ENCODE assay signal across 20 cellular contexts in the genomic region with DNA sequence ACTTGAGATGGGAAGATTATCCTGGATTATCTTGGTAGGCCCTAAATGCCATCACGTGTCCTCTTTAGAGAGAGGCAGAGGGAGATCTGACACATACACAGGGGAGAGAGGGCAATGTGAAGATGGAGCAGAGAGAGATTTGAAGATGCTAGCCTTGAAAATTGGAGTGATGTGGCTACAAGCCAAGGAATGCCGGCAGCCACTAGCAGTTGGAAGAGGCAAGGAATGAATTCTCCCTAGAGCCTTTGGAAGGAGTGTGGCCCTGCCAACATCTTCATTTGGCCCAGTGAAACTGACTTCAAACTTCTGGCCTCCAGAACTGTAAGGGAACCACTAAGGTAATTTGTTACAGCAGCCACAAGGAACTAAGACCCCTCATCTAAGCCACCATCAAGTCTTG. TPM values are rescaled to one million over a fixed set of nuclear protein-coding genes. Genes with fewer than 3 reads are reported as not detected.
A peak's percentile ranks its signal among the peaks of the same experiment; 100 is the strongest.
DNase-seq lines count a peak whose midpoint lies in the region; ATAC-seq, FAIRE-seq and TF ChIP-seq lines count a peak whose summit lies in the region.
"Had no signal": no experiment of that assay in that cellular context is flagged by ENCODE, and none has a peak within 500 bp of the region (broad histone marks: within the 10 kb centered on the region; RNA-seq: fewer than 3 reads in every experiment).

No MANE protein-coding gene starts in this region.

- peaks cover 32% of the 10 kb centered on the region for H3K4me1 Mint-ChIP-seq in stimulated activated memory B cell treated with anti-CD40 and anti-IgM and Interleukin-4, amounts not matched to agents 10 μg/mL and 1 μg/mL and 100 μg/mL, for 72 hours
- peaks cover 8% of the 10 kb centered on the region for H3K4me1 Mint-ChIP-seq in glutamatergic neuron (ENCODE audit: low read depth, unreplicated experiment)

- H3K4me3 ChIP-seq in Karpas-422 (ENCODE audit: low read length) (peak overlapping the region; percentile 50), coronary artery (no peak overlapping the region), SJCRH30 (no peak overlapping the region), A673 (ENCODE audit: low read depth, low read length, poor library complexity, severe bottlenecking) (no peak overlapping the region)
- H3K4me3 ChIP-seq: GM23338 had no signal

- 0 out of 2 replicates have a peak overlapping the region, but pooled peaks have one; percentile 65 for H3K9ac ChIP-seq in Karpas-422 (ENCODE audit: low read length)

- no peak overlapping the region for H2AFZ ChIP-seq in Karpas-422 (ENCODE audit: low read length)
- H2AFZ ChIP-seq: GM23338 had no signal

- H3K36me3 ChIP-seq in Karpas-422 (ENCODE audit: insufficient read depth, low read length) (no peaks in the 10 kb centered on the region), SJCRH30 (no peaks in the 10 kb centered on the region), A673 (ENCODE audit: insufficient read depth, low read length, poor library complexity, severe bottlenecking) (no peaks in the 10 kb centered on the region)

- ATAC-seq in stimulated activated memory B cell treated with anti-CD40 and anti-IgM and Interleukin-4, amounts not matched to agents 10 μg/mL and 1 μg/mL and 100 μg/mL, for 72 hours = no peak
- ATAC-seq: GM23338 had no signal

- H3K27me3 Mint-ChIP-seq in stimulated activated memory B cell treated with anti-CD40 and anti-IgM and Interleukin-4, amounts not matched to agents 10 μg/mL and 1 μg/mL and 100 μg/mL, for 72 hours = no peaks in the 10 kb centered on the region
- H3K27me3 Mint-ChIP-seq in glutamatergic neuron (ENCODE audit: unreplicated experiment) = peaks cover 6% of the 10 kb centered on the region

- H3K27ac ChIP-seq in Karpas-422 (ENCODE audit: low read length) = peak overlapping the region; percentile 99
- H3K27ac ChIP-seq in coronary artery = no peak overlapping the region
- no peak overlapping the region for H3K27ac ChIP-seq in SJCRH30
- no peak overlapping the region for H3K27ac ChIP-seq in A673 (ENCODE audit: low read depth, low read length, poor library complexity, severe bottlenecking)
- H3K27ac ChIP-seq: C4-2B had no signal

- no TSS peak for BruUV-seq in A673 (replicated peaks; lab: Mats Ljungman, UMichigan)

- FAIRE-seq in GM12891 (lab: Jason Lieb, UNC) = peak; percentile 40
- FAIRE-seq: D721Med, G401.6, GM12892, H54, HTR-8/SVneo had no signal

- H4K20me1 ChIP-seq in Karpas-422 (ENCODE audit: insufficient read depth, low read depth, low read length) = no peaks in the 10 kb centered on the region

- intact Hi-C loops in A673 (cut with micrococcal nuclease; ENCODE audit: unreplicated experiment) = no loop called here

- H3K9me2 ChIP-seq in Karpas-422 (replicated peaks; ENCODE audit: insufficient read depth, low read length) = no peaks in the 10 kb centered on the region

- no peak for TF ChIP-seq CTCF in coronary artery (IDR thresholded peaks at IDR 0.05)
- TF ChIP-seq CTCF in glutamatergic neuron (IDR thresholded peaks at IDR 0.05; ENCODE audit: partially characterized antibody, unreplicated experiment) = no peak
- TF ChIP-seq CTCF in A673 (conservative IDR thresholded peaks at IDR 0.05; ENCODE audit: low read depth, low read length) = no peak

- DNase-seq in GM12891 (ENCODE audit: insufficient read length, low spot score) (no peak), Karpas-422 (no peak), coronary artery (ENCODE audit: low spot score) (peak; percentile 22), SJCRH30 (no peak), glutamatergic neuron (no peak), A673 (ENCODE audit: low spot score) (no peak)
- DNase-seq: ACHN; Caco-2; CD4-positive, alpha-beta T cell; HCEC 1CT; HFFc6; IMR-90 had no signal

- CTCF ChIA-PET in A673 (lab: Charles Lee) = no interaction called here

- H3K9me3 Mint-ChIP-seq in stimulated activated memory B cell treated with anti-CD40 and anti-IgM and Interleukin-4, amounts not matched to agents 10 μg/mL and 1 μg/mL and 100 μg/mL, for 72 hours = peaks cover 3% of the 10 kb centered on the region
- H3K9me3 Mint-ChIP-seq in glutamatergic neuron (ENCODE audit: unreplicated experiment) = no peaks in the 10 kb centered on the region

- no peaks in the 10 kb centered on the region; the same call in 1 of the 2 replicates for H3K9me3 ChIP-seq in Karpas-422 (ENCODE audit: low read length)
- 0 out of 2 replicates have a peak, but pooled peaks cover 2% of the 10 kb centered on the region for H3K9me3 ChIP-seq in SJCRH30 (replicated peaks)
- H3K9me3 ChIP-seq in A673 (ENCODE audit: low read depth, low read length, poor library complexity, severe bottlenecking) = no peaks in the 10 kb centered on the region
- H3K9me3 ChIP-seq: Caco-2 had no signal

- H3K79me2 ChIP-seq in Karpas-422 (ENCODE audit: low read length) = no peaks in the 10 kb centered on the region; the same call in 1 of the 2 replicates

- peaks cover 76% of the 10 kb centered on the region for H3K4me1 ChIP-seq in Karpas-422 (ENCODE audit: low read length)
- H3K4me1 ChIP-seq in SJCRH30 = no peaks in the 10 kb centered on the region
- no peaks in the 10 kb centered on the region for H3K4me1 ChIP-seq in A673 (ENCODE audit: insufficient read depth, low read length, poor library complexity, severe bottlenecking)
- H3K4me1 ChIP-seq: Caco-2 had no signal

- no peak overlapping the region for H3K4me2 ChIP-seq in Karpas-422 (ENCODE audit: low read depth, low read length, poor library complexity, severe bottlenecking)
- H3K4me2 ChIP-seq: GM23338 had no signal

- TF ChIP-seq POLR2A in GM12891 (IDR thresholded peaks at IDR 0.05; ENCODE audit: low read depth, low read length) = no peak

- H3K27ac Mint-ChIP-seq in stimulated activated memory B cell treated with anti-CD40 and anti-IgM and Interleukin-4, amounts not matched to agents 10 μg/mL and 1 μg/mL and 100 μg/mL, for 72 hours = peak overlapping the region; percentile 30
- H3K27ac Mint-ChIP-seq in glutamatergic neuron (ENCODE audit: unreplicated experiment) = no peak overlapping the region
- H3K27ac Mint-ChIP-seq: CD4-positive, alpha-beta T cell; GM23338; HFFc6 had no signal

- POLR2A ChIA-PET in A673 (lab: Charles Lee; ENCODE audit: low non-redundant PET) = no interaction called here

- no peaks in the 10 kb centered on the region for H3K27me3 ChIP-seq in Karpas-422 (ENCODE audit: low read length)
- peaks cover 8% of the 10 kb centered on the region; the same call in 1 of the 2 replicates for H3K27me3 ChIP-seq in SJCRH30
- H3K27me3 ChIP-seq in A673 (replicated peaks; ENCODE audit: insufficient read depth, low read depth, low read length, poor library complexity) = no peaks in the 10 kb centered on the region

- no peak overlapping the region for H3K4me3 Mint-ChIP-seq in stimulated activated memory B cell treated with anti-CD40 and anti-IgM and Interleukin-4, amounts not matched to agents 10 μg/mL and 1 μg/mL and 100 μg/mL, for 72 hours
- no peak overlapping the region for H3K4me3 Mint-ChIP-seq in glutamatergic neuron (ENCODE audit: unreplicated experiment)
- H3K4me3 Mint-ChIP-seq: CD4-positive, alpha-beta T cell; GM23338; HFFc6 had no signal

- no peaks in the 10 kb centered on the region for H3K36me3 Mint-ChIP-seq in stimulated activated memory B cell treated with anti-CD40 and anti-IgM and Interleukin-4, amounts not matched to agents 10 μg/mL and 1 μg/mL and 100 μg/mL, for 72 hours
- no peaks in the 10 kb centered on the region for H3K36me3 Mint-ChIP-seq in glutamatergic neuron (ENCODE audit: unreplicated experiment)

TF ChIP-seq in GM12891, 5 proteins besides CTCF, POLR2A, EP300 and RAD21:
- TF ChIP-seq SPI1 (IDR thresholded peaks at IDR 0.05; ENCODE audit: low read depth, low read length) (no peak), TAF1 (IDR thresholded peaks at IDR 0.05; ENCODE audit: low read depth, low read length) (no peak), POLR2AphosphoS5 (IDR thresholded peaks at IDR 0.05; ENCODE audit: low read depth, low read length) (no peak), POU2F2 (IDR thresholded peaks at IDR 0.05; ENCODE audit: low read depth, low read length) (no peak), PAX5 (IDR thresholded peaks at IDR 0.05; ENCODE audit: insufficient read depth, low read length, severe bottlenecking) (no peak)

RNA-seq across cellular contexts. Expression of gene CAMTA1, which starts 8.9 kb away (rescaled TPM):
- 60.5 TPM for polyA plus RNA-seq in GM12891 (2012; ENCODE audit: low read depth, missing spikeins)
- total RNA-seq in Karpas-422 (2014; rRNA removed; shearing (Covaris generic); ENCODE audit: low replicate concordance) = 80.5 and 118 TPM in 2 replicates
- 152 and 153 TPM in 2 replicates for total RNA-seq in SJCRH30 (2014; rRNA removed; shearing (Covaris generic))
- 77.2 TPM for total RNA-seq in glutamatergic neuron (ENCODE audit: unreplicated experiment)
- 85.2 and 92.2 TPM in 2 replicates for total RNA-seq in A673 (2021)
